Comparison of ENCODE assay signal across 24 cellular contexts in genomic region chr12:46165191-46165590, GRCh38.
"Had no signal": no experiment of that assay in that cellular context is flagged by ENCODE, and none has a peak within 500 bp of the region (broad histone marks: within the 10 kb centered on the region; RNA-seq: fewer than 3 reads in every experiment).

No MANE protein-coding gene starts in this region.

- H3K27me3 ChIP-seq: neural progenitor cell, ovary, right lobe of liver, sigmoid colon, stomach, thyroid gland, tibial nerve, upper lobe of right lung, uterus had no signal

- H3K36me3 ChIP-seq: neural progenitor cell, ovary, right lobe of liver, sigmoid colon, stomach, thoracic aorta, thyroid gland, tibial nerve, upper lobe of right lung, uterus had no signal

- H3K27ac ChIP-seq: neural progenitor cell, ovary, parathyroid adenoma, psoas muscle, right lobe of liver, sigmoid colon, stomach, thoracic aorta, thyroid gland, tibial nerve, upper lobe of right lung, uterus had no signal

- DNase-seq: natural killer cell; occipital lobe; ovary; posterior cingulate gyrus; psoas muscle; right cardiac atrium; right lobe of liver; sigmoid colon; small intestine; stimulated activated CD4-positive, alpha-beta T cell treated with anti-CD3 and anti-CD28 coated beads, Interleukin-15, amount 100 ng/mL, for 24 hours; stimulated activated CD4-positive, alpha-beta T cell treated with anti-CD3 and anti-CD28 coated beads, Interleukin-2, amount 100 ng/mL, for 24 hours; stimulated activated CD4-positive, alpha-beta T cell treated with anti-CD3 and anti-CD28 coated beads, Interleukin-2, amount 100 ng/mL, for 48 hours; stimulated activated CD4-positive, alpha-beta T cell treated with anti-CD3 and anti-CD28 coated beads, Interleukin-4, amount 100 ng/mL, for 24 hours; stimulated activated naive B cell treated with anti-CD40 and anti-IgM and Interleukin-4, amounts not matched to agents 10 μg/mL and 1 μg/mL and 100 μg/mL, for 72 hours; stimulated activated naive CD4-positive, alpha-beta T cell treated with Interleukin-2 at 50 U/mL for 16 hours; stomach; thyroid gland; upper lobe of right lung; uterus had no signal

- H3K9me3 ChIP-seq: ovary, psoas muscle, right lobe of liver, sigmoid colon, stomach, thoracic aorta, thyroid gland, tibial nerve, upper lobe of right lung, uterus had no signal

- H3K4me3 ChIP-seq: neural progenitor cell, ovary, psoas muscle, right lobe of liver, sigmoid colon, stomach, thoracic aorta, thyroid gland, tibial nerve, upper lobe of right lung, uterus had no signal

- ATAC-seq: natural killer cell; psoas muscle; right cardiac atrium; right lobe of liver; stimulated activated effector memory CD8-positive, alpha-beta T cell treated with anti-CD3 and anti-CD28 coated beads, Interleukin-12 subunit alpha, Interleukin-12 subunit beta, amount 100 ng/mL, for 72 hours; stimulated activated naive B cell treated with anti-CD40 and anti-IgM and Interleukin-4, amounts not matched to agents 10 μg/mL and 1 μg/mL and 100 μg/mL, for 72 hours; upper lobe of right lung had no signal

- H3K4me1 ChIP-seq: neural progenitor cell, psoas muscle, right lobe of liver, upper lobe of right lung, uterus had no signal
